Comparison of ENCODE assay signal across 22 cellular contexts in genomic region chr3:128551464-128551863, GRCh38. TPM values are rescaled to one million over a fixed set of nuclear protein-coding genes. Genes with fewer than 3 reads are reported as not detected.
"Had no signal": no experiment of that assay in that cellular context is flagged by ENCODE, and none has a peak within 500 bp of the region (broad histone marks: within the 10 kb centered on the region; RNA-seq: fewer than 3 reads in every experiment).

No MANE protein-coding gene starts in this region.

- H3K4me3 Mint-ChIP-seq: activated naive CD4-positive, alpha-beta T cell treated with anti-CD3 and anti-CD28 coated beads for 36 hours; activated naive CD8-positive, alpha-beta T cell treated with anti-CD3 and anti-CD28 coated beads, Interleukin-2, amount 10 ng/mL, durations not matched to agents 7 days and 5 days; activated T-cell treated with anti-CD3 and anti-CD28 coated beads, Interleukin-2, amount 50 U/mL, for 72 hours; nephron progenitor cell; WTC11 had no signal

- DNase-seq: activated effector memory CD4-positive, alpha-beta T cell treated with Interleukin-2 at 50 U/mL for 16 hours; activated naive CD4-positive, alpha-beta T cell treated with anti-CD3 and anti-CD28 coated beads for 36 hours; activated naive CD8-positive, alpha-beta T cell treated with anti-CD3 and anti-CD28 coated beads, Interleukin-2, amount 10 ng/mL, durations not matched to agents 7 days and 5 days; activated T-cell treated with anti-CD3 and anti-CD28 coated beads, Interleukin-2, amount 50 U/mL, for 72 hours; amniotic stem cell; dermis blood vessel endothelial cell; effector memory CD4-positive, alpha-beta T cell; foreskin melanocyte; kidney; midbrain; nephron progenitor cell; nucleus accumbens; retina; stimulated activated CD4-positive, alpha-beta T cell treated with anti-CD3 and anti-CD28 coated beads, Interleukin-4, amount 100 ng/mL, for 24 hours; stimulated activated naive CD8-positive, alpha-beta T cell treated with anti-CD3 and anti-CD28 coated beads, Interleukin-15, Interleukin-2, amounts not matched to agents 100 U/mL and 50 U/mL, for 24 hours; substantia nigra; T-helper 9 cell; thyroid gland had no signal

- H3K27ac ChIP-seq: thyroid gland had no signal

- H3K36me3 Mint-ChIP-seq: activated naive CD8-positive, alpha-beta T cell treated with anti-CD3 and anti-CD28 coated beads, Interleukin-2, amount 10 ng/mL, durations not matched to agents 7 days and 5 days; WTC11 had no signal

- H3K27ac Mint-ChIP-seq: activated naive CD4-positive, alpha-beta T cell treated with anti-CD3 and anti-CD28 coated beads for 36 hours; activated naive CD8-positive, alpha-beta T cell treated with anti-CD3 and anti-CD28 coated beads, Interleukin-2, amount 10 ng/mL, durations not matched to agents 7 days and 5 days; activated T-cell treated with anti-CD3 and anti-CD28 coated beads, Interleukin-2, amount 50 U/mL, for 72 hours; nephron progenitor cell; progenitor cell of endocrine pancreas; WTC11 had no signal

- H3K9me3 ChIP-seq: thyroid gland had no signal

- H3K9me3 Mint-ChIP-seq: activated naive CD4-positive, alpha-beta T cell treated with anti-CD3 and anti-CD28 coated beads for 36 hours; activated naive CD8-positive, alpha-beta T cell treated with anti-CD3 and anti-CD28 coated beads, Interleukin-2, amount 10 ng/mL, durations not matched to agents 7 days and 5 days; activated T-cell treated with anti-CD3 and anti-CD28 coated beads, Interleukin-2, amount 50 U/mL, for 72 hours; nephron progenitor cell; WTC11 had no signal

- FAIRE-seq: bronchial epithelial cell, kidney had no signal

- H3K36me3 ChIP-seq: thyroid gland had no signal

- H3K4me3 ChIP-seq: lung, thyroid gland had no signal

- H3K27me3 ChIP-seq: thyroid gland had no signal

- ATAC-seq: activated T-cell treated with anti-CD3 and anti-CD28 coated beads, Interleukin-2, amount 50 U/mL, for 72 hours; stimulated activated naive CD8-positive, alpha-beta T cell treated with anti-CD3 and anti-CD28 coated beads, Interleukin-15, Interleukin-2, amounts not matched to agents 100 U/mL and 50 U/mL, for 24 hours; WTC11 had no signal

RNA-seq across cellular contexts. Expression of gene GATA2, which starts 58.5 kb away (rescaled TPM):
- total RNA-seq: activated naive CD8-positive, alpha-beta T cell treated with anti-CD3 and anti-CD28 coated beads, Interleukin-2, amount 10 ng/mL, durations not matched to agents 7 days and 5 days had no signal
